ENCODE assay signal across 9 cellular contexts in genomic region chr12:109927622-109928021, GRCh38. TPM values are rescaled to one million over a fixed set of nuclear protein-coding genes. Genes with fewer than 3 reads are reported as not detected.
DNase-seq lines count a peak whose midpoint lies in the region; ATAC-seq and TF ChIP-seq lines count a peak whose summit lies in the region.
"Had no signal": no experiment of that assay in that cellular context is flagged by ENCODE, and none has a peak within 500 bp of the region (broad histone marks: within the 10 kb centered on the region; RNA-seq: fewer than 3 reads in every experiment).

No MANE protein-coding gene starts in this region.

- H3K4me3 Mint-ChIP-seq in activated T-cell treated with anti-CD3 and anti-CD28 coated beads, Interleukin-2, amount 50 U/mL, for 72 hours: no peak overlapping the region
- H3K4me3 Mint-ChIP-seq: dendritic cell treated with granulocyte-macrophage colony-stimulating factor and Interleukin-4, amounts not matched to agents 40 ng/mL and 50 ng/mL, for 4 days had no signal

- H3K27ac ChIP-seq in foreskin keratinocyte: no peak overlapping the region

- no peaks in the 10 kb centered on the region for H3K4me1 ChIP-seq in foreskin keratinocyte

- peak in 1 of 2 donors; percentile 65 for ATAC-seq in activated T-cell treated with anti-CD3 and anti-CD28 coated beads, Interleukin-2, amount 50 U/mL, for 72 hours (replicated peaks in 1 of 2)
- ATAC-seq in foreskin keratinocyte (peak; percentile 71), HG03280 (IDR thresholded peaks at IDR 0.05; ENCODE audit: unreplicated experiment) (no peak), GM19328 (IDR thresholded peaks at IDR 0.05; ENCODE audit: unreplicated experiment) (no peak)

- no peaks in the 10 kb centered on the region for H3K9me3 Mint-ChIP-seq in activated T-cell treated with anti-CD3 and anti-CD28 coated beads, Interleukin-2, amount 50 U/mL, for 72 hours
- H3K9me3 Mint-ChIP-seq: dendritic cell treated with granulocyte-macrophage colony-stimulating factor and Interleukin-4, amounts not matched to agents 40 ng/mL and 50 ng/mL, for 4 days had no signal

- no peaks in the 10 kb centered on the region for H3K27me3 Mint-ChIP-seq in activated T-cell treated with anti-CD3 and anti-CD28 coated beads, Interleukin-2, amount 50 U/mL, for 72 hours (ENCODE audit: low read depth)
- H3K27me3 Mint-ChIP-seq: dendritic cell treated with granulocyte-macrophage colony-stimulating factor and Interleukin-4, amounts not matched to agents 40 ng/mL and 50 ng/mL, for 4 days had no signal

- H3K4me1 Mint-ChIP-seq in activated T-cell treated with anti-CD3 and anti-CD28 coated beads, Interleukin-2, amount 50 U/mL, for 72 hours (ENCODE audit: low read depth): no peaks in the 10 kb centered on the region

- peak; percentile 77 for TF ChIP-seq CTCF in foreskin keratinocyte (conservative IDR thresholded peaks at IDR 0.05)

- no peaks in the 10 kb centered on the region for H3K27me3 ChIP-seq in foreskin keratinocyte

- peaks cover 8% of the 10 kb centered on the region in 2 donors for H3K36me3 Mint-ChIP-seq in activated T-cell treated with anti-CD3 and anti-CD28 coated beads, Interleukin-2, amount 50 U/mL, for 72 hours (ENCODE audit: insufficient read depth in 2 of 2)

- H3K27ac Mint-ChIP-seq in activated T-cell treated with anti-CD3 and anti-CD28 coated beads, Interleukin-2, amount 50 U/mL, for 72 hours: no peak overlapping the region
- H3K27ac Mint-ChIP-seq: dendritic cell treated with granulocyte-macrophage colony-stimulating factor and Interleukin-4, amounts not matched to agents 40 ng/mL and 50 ng/mL, for 4 days had no signal

- DNase-seq in SIG-M5 treated with dmso at 0.1 percent for 504 hours (lab: John Stamatoyannopoulos, UW; ENCODE audit: unreplicated experiment) (peak; percentile 47), SIG-M5 (lab: John Stamatoyannopoulos, UW) (no peak), NCI-H69 (lab: John Stamatoyannopoulos, UW) (peak; percentile 56), foreskin keratinocyte (no peak)
- DNase-seq in activated T-cell treated with anti-CD3 and anti-CD28 coated beads, Interleukin-2, amount 50 U/mL, for 72 hours: peak; percentile 34 to 41
- DNase-seq in stimulated activated CD4-positive, alpha-beta T cell treated with anti-CD3 and anti-CD28 coated beads, Interleukin-1b, Interleukin-23, amount 100 ng/mL, for 4 hours (ENCODE audit: low read depth in 2 of 2): peak; percentile 21 to 22

RNA-seq across cellular contexts. Expression of gene TCHP, which starts 27.5 kb away (rescaled TPM):
- total RNA-seq in activated T-cell treated with anti-CD3 and anti-CD28 coated beads, Interleukin-2, amount 50 U/mL, for 72 hours: 10 to 100 TPM; 22.5 to 25.1 TPM
- 15.6 and 18.1 TPM in 2 replicates for total RNA-seq in foreskin keratinocyte
- polyA plus RNA-seq in foreskin keratinocyte: 10.7 and 11.2 TPM in 2 replicates

RNA-seq across cellular contexts. Expression of gene GLTP, which starts 47.3 kb away (rescaled TPM):
- total RNA-seq in activated T-cell treated with anti-CD3 and anti-CD28 coated beads, Interleukin-2, amount 50 U/mL, for 72 hours: 10 to 100 TPM; 23.8 to 24.5 TPM
- 47.9 and 52.6 TPM in 2 replicates for total RNA-seq in foreskin keratinocyte
- polyA plus RNA-seq in foreskin keratinocyte: 32.6 and 35.4 TPM in 2 replicates

Comparison
In these comparisons a context has a peak if more than half of its experiments do, and no peak if none do; other contexts are left out.
1. DNase-seq: peak in SIG-M5 treated with dmso at 0.1 percent for 504 hours (single experiment), NCI-H69 (single experiment), activated T-cell treated with anti-CD3 and anti-CD28 coated beads, Interleukin-2, amount 50 U/mL, for 72 hours (2 of 2) and stimulated activated CD4-positive, alpha-beta T cell treated with anti-CD3 and anti-CD28 coated beads, Interleukin-1b, Interleukin-23, amount 100 ng/mL, for 4 hours (2 of 2); none in SIG-M5 (single experiment) and foreskin keratinocyte (0 of 2).